1 cellular context compared by ENCODE assay signal in the genomic region with DNA sequence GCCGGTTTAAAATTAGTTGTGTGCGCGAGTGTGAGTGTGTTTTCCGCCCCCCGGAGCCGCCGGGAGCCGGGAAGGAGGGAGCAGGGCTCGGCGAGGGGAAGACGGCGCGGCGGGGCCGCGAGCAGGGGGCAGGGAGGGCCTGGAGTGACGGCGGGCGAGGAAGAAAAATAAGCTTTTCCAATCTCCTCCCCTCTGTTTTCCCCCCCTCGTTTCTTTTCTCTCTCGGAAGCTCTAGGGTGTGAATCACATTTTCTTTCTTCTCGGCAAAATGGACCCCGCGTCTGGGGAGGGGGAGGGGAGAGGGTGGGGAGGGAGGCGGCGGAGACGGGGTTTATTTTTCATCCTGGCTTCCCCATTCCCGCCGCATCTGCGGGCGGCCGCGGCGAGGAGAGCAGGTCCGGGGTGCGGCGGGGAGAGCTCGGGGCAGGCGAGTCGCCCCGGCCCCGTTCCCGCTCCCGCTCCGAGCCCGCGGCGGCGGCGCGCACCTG.
TF ChIP-seq lines count a peak whose summit lies in the region.

No MANE protein-coding gene starts in this region.

TF ChIP-seq in SK-N-SH, 30 proteins besides CTCF, POLR2A, EP300 and RAD21 (continued from another document):
- TF ChIP-seq FOSL2 (IDR thresholded peaks at IDR 0.05; ENCODE audit: borderline replicate concordance, low read depth) (peak; percentile 68), TCF12 (IDR thresholded peaks at IDR 0.05) (peak; percentile 46; the same call in 1 of the 2 replicates), MXI1 (IDR thresholded peaks at IDR 0.05; ENCODE audit: low read depth, low read length) (peak; percentile 16; the same call in 1 of the 2 replicates), GABPA (IDR thresholded peaks at IDR 0.05; ENCODE audit: low read depth) (0 out of 2 replicates have a peak, but pooled peaks have one; percentile 25), FOXM1 (IDR thresholded peaks at IDR 0.05; ENCODE audit: low read depth) (peak; percentile 58), RCOR1 (IDR thresholded peaks at IDR 0.05; ENCODE audit: low read length) (no peak), NFIC (IDR thresholded peaks at IDR 0.05; ENCODE audit: borderline replicate concordance) (peak; percentile 28; the same call in 1 of the 2 replicates), EZH2phosphoT487 (IDR thresholded peaks at IDR 0.05; ENCODE audit: borderline replicate concordance, low read depth) (no peak), SMC3 (IDR thresholded peaks at IDR 0.05; ENCODE audit: low read depth, low read length) (no peak)
- TF ChIP-seq, protein P1, sequence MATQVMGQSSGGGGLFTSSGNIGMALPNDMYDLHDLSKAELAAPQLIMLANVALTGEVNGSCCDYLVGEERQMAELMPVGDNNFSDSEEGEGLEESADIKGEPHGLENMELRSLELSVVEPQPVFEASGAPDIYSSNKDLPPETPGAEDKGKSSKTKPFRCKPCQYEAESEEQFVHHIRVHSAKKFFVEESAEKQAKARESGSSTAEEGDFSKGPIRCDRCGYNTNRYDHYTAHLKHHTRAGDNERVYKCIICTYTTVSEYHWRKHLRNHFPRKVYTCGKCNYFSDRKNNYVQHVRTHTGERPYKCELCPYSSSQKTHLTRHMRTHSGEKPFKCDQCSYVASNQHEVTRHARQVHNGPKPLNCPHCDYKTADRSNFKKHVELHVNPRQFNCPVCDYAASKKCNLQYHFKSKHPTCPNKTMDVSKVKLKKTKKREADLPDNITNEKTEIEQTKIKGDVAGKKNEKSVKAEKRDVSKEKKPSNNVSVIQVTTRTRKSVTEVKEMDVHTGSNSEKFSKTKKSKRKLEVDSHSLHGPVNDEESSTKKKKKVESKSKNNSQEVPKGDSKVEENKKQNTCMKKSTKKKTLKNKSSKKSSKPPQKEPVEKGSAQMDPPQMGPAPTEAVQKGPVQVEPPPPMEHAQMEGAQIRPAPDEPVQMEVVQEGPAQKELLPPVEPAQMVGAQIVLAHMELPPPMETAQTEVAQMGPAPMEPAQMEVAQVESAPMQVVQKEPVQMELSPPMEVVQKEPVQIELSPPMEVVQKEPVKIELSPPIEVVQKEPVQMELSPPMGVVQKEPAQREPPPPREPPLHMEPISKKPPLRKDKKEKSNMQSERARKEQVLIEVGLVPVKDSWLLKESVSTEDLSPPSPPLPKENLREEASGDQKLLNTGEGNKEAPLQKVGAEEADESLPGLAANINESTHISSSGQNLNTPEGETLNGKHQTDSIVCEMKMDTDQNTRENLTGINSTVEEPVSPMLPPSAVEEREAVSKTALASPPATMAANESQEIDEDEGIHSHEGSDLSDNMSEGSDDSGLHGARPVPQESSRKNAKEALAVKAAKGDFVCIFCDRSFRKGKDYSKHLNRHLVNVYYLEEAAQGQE (IDR thresholded peaks at IDR 0.05; ENCODE audit: low read depth, low read length) = 0 out of 2 replicates have a peak, but pooled peaks have one; percentile 35
- TF ChIP-seq, protein P2, sequence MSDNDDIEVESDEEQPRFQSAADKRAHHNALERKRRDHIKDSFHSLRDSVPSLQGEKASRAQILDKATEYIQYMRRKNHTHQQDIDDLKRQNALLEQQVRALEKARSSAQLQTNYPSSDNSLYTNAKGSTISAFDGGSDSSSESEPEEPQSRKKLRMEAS (IDR thresholded peaks at IDR 0.05; ENCODE audit: low read depth) = no peak; the same call in none of the 2 replicates
